ENCODE assay signal across 8 cellular contexts in genomic region chr3:156812521-156813335, GRCh38. TPM values are rescaled to one million over a fixed set of nuclear protein-coding genes. Genes with fewer than 3 reads are reported as not detected.
DNase-seq lines count a peak whose midpoint lies in the region; ATAC-seq and TF ChIP-seq lines count a peak whose summit lies in the region.

No MANE protein-coding gene starts in this region.

- TF ChIP-seq CTCF in C4-2B (conservative IDR thresholded peaks at IDR 0.05) (no peak), foreskin keratinocyte (conservative IDR thresholded peaks at IDR 0.05) (no peak), GM10266 (IDR thresholded peaks at IDR 0.05; ENCODE audit: control insufficient read depth, insufficient read depth, low read depth, missing control alignments) (no peak)

- H3K4me1 ChIP-seq in foreskin keratinocyte = peaks cover 56% of the 10 kb centered on the region

- peak; percentile 63 to 73 for DNase-seq in SHP77 (lab: John Stamatoyannopoulos, UW)
- DNase-seq in foreskin keratinocyte = peak; percentile 99
- DNase-seq in GM10266 (ENCODE audit: extremely low spot score) = no peak
- no peak for DNase-seq in DMS79 treated with DMSO at 0.1 percent for 48 hours (lab: John Stamatoyannopoulos, UW)
- DNase-seq in ACHN = no peak
- no peak for DNase-seq in superior temporal gyrus (ENCODE audit: extremely low spot score)

- H3K27ac ChIP-seq in C4-2B = peak overlapping the region; percentile 24; the same call in 1 of the 2 replicates
- peak overlapping the region; percentile 88 for H3K27ac ChIP-seq in foreskin keratinocyte

- no peaks in the 10 kb centered on the region for H3K27me3 ChIP-seq in foreskin keratinocyte

- ATAC-seq in HG02973 (IDR thresholded peaks at IDR 0.05; ENCODE audit: unreplicated experiment) (peak; percentile 35), foreskin keratinocyte (peak; percentile 53)

- in situ Hi-C loops in ACHN (cut with HindIII; ENCODE audit: low pct_ligation_motif_present, low pct_unique_long_range_greater_than_20kb, low sequenced_read_pairs) = no loop called here

RNA-seq across cellular contexts. Expression of gene LEKR1, which starts 13.4 kb away (rescaled TPM):
- total RNA-seq in foreskin keratinocyte = 0.37 and 0.67 TPM in 2 replicates
- 0.03 and 0.27 TPM in 2 replicates for polyA plus RNA-seq in foreskin keratinocyte

Comparison
In these comparisons a context has a peak if more than half of its experiments do, and no peak if none do; other contexts are left out.
1. DNase-seq: peak in SHP77 (2 of 2) and foreskin keratinocyte (2 of 2); none in GM10266 (single experiment), DMS79 treated with DMSO at 0.1 percent for 48 hours (single experiment), ACHN (single experiment) and superior temporal gyrus (single experiment).